22 cellular contexts compared by ENCODE assay signal in the genomic region with DNA sequence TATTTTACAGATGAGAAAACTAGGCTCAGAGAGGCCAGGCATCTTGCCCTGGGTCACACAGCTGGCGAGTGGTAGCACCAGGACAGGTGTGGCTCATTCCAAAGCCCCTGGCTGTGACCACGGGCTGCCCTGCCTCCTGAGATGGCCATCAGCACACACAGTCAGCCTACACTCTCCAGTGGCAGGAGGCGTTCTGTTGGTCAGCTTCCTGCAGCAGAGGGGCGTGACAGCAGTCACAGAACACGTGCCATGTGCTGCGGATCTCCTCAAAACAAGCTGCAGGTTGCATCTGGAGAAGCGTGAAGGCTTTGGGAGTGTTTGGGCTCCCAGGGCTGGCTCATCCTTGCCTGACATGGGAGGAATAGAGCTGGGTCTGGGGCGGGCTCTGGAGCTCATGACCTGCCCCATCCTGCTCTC. TPM values are rescaled to one million over a fixed set of nuclear protein-coding genes. Genes with fewer than 3 reads are reported as not detected.
A peak's percentile ranks its signal among the peaks of the same experiment; 100 is the strongest.
DNase-seq lines count a peak whose midpoint lies in the region; ATAC-seq, FAIRE-seq and TF ChIP-seq lines count a peak whose summit lies in the region.
"Had no signal": no experiment of that assay in that cellular context is flagged by ENCODE, and none has a peak within 500 bp of the region (broad histone marks: within the 10 kb centered on the region; RNA-seq: fewer than 3 reads in every experiment).

No MANE protein-coding gene starts in this region.

- H3K4me3 ChIP-seq in mesenchymal stem cell (ENCODE audit: insufficient read depth in 1 of 2, low read depth in 1 of 2, low read length in 2 of 2) (no peak overlapping the region), skeletal muscle tissue (ENCODE audit: low read length in 3 of 3) (no peak overlapping the region), hepatocyte (no peak overlapping the region)
- H3K4me3 ChIP-seq: GM23248, SJCRH30 had no signal

- H2AFZ ChIP-seq in mesenchymal stem cell (ENCODE audit: low read depth, low read length) (no peak overlapping the region), hepatocyte (no peak overlapping the region)
- H2AFZ ChIP-seq: GM23248 had no signal

- H2AK5ac ChIP-seq in mesenchymal stem cell (ENCODE audit: low read length, severe bottlenecking) = no peak overlapping the region

- no peak overlapping the region for H3K9ac ChIP-seq in mesenchymal stem cell (ENCODE audit: low read length)
- H3K9ac ChIP-seq in skeletal muscle tissue (ENCODE audit: low read depth in 1 of 3, low read length in 3 of 3) = no peak overlapping the region
- H3K9ac ChIP-seq: GM23248 had no signal

- no peak for DNase-seq in GM12891 (ENCODE audit: insufficient read length, low spot score)
- DNase-seq in RWPE1 (ENCODE audit: low spot score) = no peak
- no peak for DNase-seq in mesenchymal stem cell
- no peak for DNase-seq in NCI-H2171 (lab: John Stamatoyannopoulos, UW)
- no peak for DNase-seq in OCI-M2 (lab: John Stamatoyannopoulos, UW; ENCODE audit: unreplicated experiment)
- no peak for DNase-seq in hepatocyte (ENCODE audit: low spot score)
- DNase-seq: BE2C; Caco-2; CD4-positive, alpha-beta T cell; DMS 273 treated with DMSO at 0.1 percent for 48 hours; DMS79 treated with DMSO at 0.1 percent for 48 hours; GM23248; HCEC 1CT; KG1; NCI-H1092 treated with DMSO at 0.1 percent for 48 hours; NCI-H1436 treated with DMSO at 0.1 percent for 48 hours; NCI-H1930; NCI-H2227 treated with DMSO at 0.1 percent for 48 hours; NCI-H748 treated with DMSO at 0.1 percent for 48 hours; SJCRH30 had no signal

- peaks cover 7 to 21% of the 10 kb centered on the region in 2 experiments for H3K27me3 ChIP-seq in mesenchymal stem cell (ENCODE audit: control insufficient read depth in 1 of 2, insufficient read depth in 1 of 2, low read length in 2 of 2)
- H3K27me3 ChIP-seq in skeletal muscle tissue (ENCODE audit: control insufficient read depth in 3 of 3, insufficient read depth in 3 of 3, low read length in 3 of 3) = peaks cover 0 to 3% (median 0%) of the 10 kb centered on the region in 3 donors
- no peaks in the 10 kb centered on the region for H3K27me3 ChIP-seq in hepatocyte
- H3K27me3 ChIP-seq: BE2C, SJCRH30 had no signal

- H3K79me2 ChIP-seq in hepatocyte = no peaks in the 10 kb centered on the region

- H2BK5ac ChIP-seq in mesenchymal stem cell (ENCODE audit: low read depth, low read length, poor library complexity, severe bottlenecking) = no peak overlapping the region

- TF ChIP-seq CTCF in RWPE1 (conservative IDR thresholded peaks at IDR 0.05; ENCODE audit: low read depth) = no peak
- TF ChIP-seq CTCF in hepatocyte (IDR thresholded peaks at IDR 0.05; ENCODE audit: poor library complexity) = no peak

- peak overlapping the region; percentile 42 for H4K8ac ChIP-seq in mesenchymal stem cell (ENCODE audit: low read length)

- peak overlapping the region; percentile 33 for H2BK15ac ChIP-seq in mesenchymal stem cell (ENCODE audit: low read depth, poor library complexity, severe bottlenecking)

- CTCF ChIA-PET in RWPE1 (lab: Yijun Ruan, JAX) = no interaction called here

- no peaks in the 10 kb centered on the region for H4K20me1 ChIP-seq in hepatocyte (ENCODE audit: insufficient read depth, poor library complexity, severe bottlenecking)

- WGBS in mesenchymal stem cell = 60% methylated on average over 8 of the region's 8 CpGs
- 84% methylated on average over 8 of the region's 8 CpGs for WGBS in hepatocyte (ENCODE audit: low lambda C conversion rate, missing lambda C conversion rate)

- no peak overlapping the region for H3K14ac ChIP-seq in mesenchymal stem cell (ENCODE audit: low read length in 2 of 2)

- no peak for TF ChIP-seq POLR2A in GM12891 (IDR thresholded peaks at IDR 0.05; ENCODE audit: low read depth, low read length)

- no peaks in the 10 kb centered on the region for H3K9me2 ChIP-seq in hepatocyte (replicated peaks; ENCODE audit: insufficient read depth)

- ATAC-seq in HG02759 (IDR thresholded peaks at IDR 0.05; ENCODE audit: unreplicated experiment) = no peak

- H3K36me3 ChIP-seq in mesenchymal stem cell (ENCODE audit: control insufficient read depth in 1 of 2, insufficient read depth in 2 of 2, low read depth in 1 of 2, low read length in 2 of 2) (no peaks in the 10 kb centered on the region), skeletal muscle tissue (ENCODE audit: control insufficient read depth in 3 of 3, insufficient read depth in 3 of 3, low read length in 3 of 3) (no peaks in the 10 kb centered on the region), hepatocyte (replicated peaks; ENCODE audit: insufficient read depth, low read depth) (no peaks in the 10 kb centered on the region)
- H3K36me3 ChIP-seq: BE2C, SJCRH30 had no signal

- H3K4ac ChIP-seq in mesenchymal stem cell (ENCODE audit: low read depth in 1 of 2, low read length in 2 of 2) = no peak overlapping the region

- no peaks in the 10 kb centered on the region for H3K9me3 ChIP-seq in mesenchymal stem cell (ENCODE audit: control insufficient read depth, low read length)
- no peaks in the 10 kb centered on the region for H3K9me3 ChIP-seq in skeletal muscle tissue (ENCODE audit: control insufficient read depth in 3 of 3, low read length in 3 of 3)
- H3K9me3 ChIP-seq in hepatocyte (ENCODE audit: low read depth) = no peaks in the 10 kb centered on the region
- H3K9me3 ChIP-seq: BE2C, Caco-2, SJCRH30 had no signal

- POLR2A ChIA-PET in RWPE1 (lab: Yijun Ruan, JAX; ENCODE audit: low non-redundant PET) = no interaction called here

- peak; percentile 16 for FAIRE-seq in GM12891 (lab: Jason Lieb, UNC)

- H3K4me1 ChIP-seq in mesenchymal stem cell (ENCODE audit: control insufficient read depth, insufficient read depth, low read depth, low read length) (no peaks in the 10 kb centered on the region), skeletal muscle tissue (ENCODE audit: control insufficient read depth in 3 of 3, insufficient read depth in 3 of 3, low read length in 3 of 3) (peaks cover 13 to 30% (median 28%) of the 10 kb centered on the region in 3 donors), hepatocyte (ENCODE audit: insufficient read depth) (peaks cover 33% of the 10 kb centered on the region)
- H3K4me1 ChIP-seq: BE2C had no signal

- H3K4me2 ChIP-seq in mesenchymal stem cell (ENCODE audit: low read length, poor library complexity, severe bottlenecking) (no peak overlapping the region), hepatocyte (no peak overlapping the region)

- peak overlapping the region; percentile 55 for H4K91ac ChIP-seq in mesenchymal stem cell (ENCODE audit: low read length)

- H2BK12ac ChIP-seq in mesenchymal stem cell (ENCODE audit: low read length in 2 of 2) = no peak overlapping the region

- H3K23ac ChIP-seq in mesenchymal stem cell (ENCODE audit: low read length in 2 of 2) = no peak overlapping the region

- H3K79me1 ChIP-seq in mesenchymal stem cell (replicated peaks; ENCODE audit: low read length, poor library complexity, severe bottlenecking) = no peaks in the 10 kb centered on the region

- peak overlapping the region in 1 of 2 experiments; percentile 28 for H3K18ac ChIP-seq in mesenchymal stem cell (ENCODE audit: low read depth in 1 of 2, low read length in 2 of 2)

- H3K27ac ChIP-seq in RWPE1 (peak overlapping the region; percentile 18; the same call in 1 of the 2 replicates), mesenchymal stem cell (ENCODE audit: low read length, poor library complexity, severe bottlenecking) (no peak overlapping the region), skeletal muscle tissue (ENCODE audit: low read depth, low read length) (peak overlapping the region; percentile 38), hepatocyte (no peak overlapping the region)
- H3K27ac ChIP-seq: GM23248, SJCRH30 had no signal

- H2BK120ac ChIP-seq in mesenchymal stem cell (ENCODE audit: low read depth, low read length) = no peak overlapping the region

TF ChIP-seq in GM12891, 5 proteins besides CTCF, POLR2A, EP300 and RAD21:
- TF ChIP-seq POU2F2 (IDR thresholded peaks at IDR 0.05; ENCODE audit: low read depth, low read length) = no peak
- TF ChIP-seq TAF1 (IDR thresholded peaks at IDR 0.05; ENCODE audit: low read depth, low read length) = no peak
- no peak for TF ChIP-seq SPI1 (IDR thresholded peaks at IDR 0.05; ENCODE audit: low read depth, low read length)
- TF ChIP-seq PAX5 (IDR thresholded peaks at IDR 0.05; ENCODE audit: insufficient read depth, low read length, severe bottlenecking) = no peak
- TF ChIP-seq POLR2AphosphoS5 (IDR thresholded peaks at IDR 0.05; ENCODE audit: low read depth, low read length) = no peak

RNA-seq across cellular contexts. Expression of gene MAGEF1, which starts 43.5 kb away (rescaled TPM):
- 22.3 TPM for polyA plus RNA-seq in GM12891 (2012; ENCODE audit: low read depth, missing spikeins)
- 21.2 TPM for polyA plus RNA-seq in mesenchymal stem cell (2013, experiment 1 of 2)
- 22.4 TPM for polyA plus RNA-seq in mesenchymal stem cell (2013, experiment 2 of 2)
- total RNA-seq in skeletal muscle tissue (36.0 TPM), hepatocyte (57.6 and 66.5 TPM in 2 replicates)
- polyA plus RNA-seq in hepatocyte = 74.4 and 74.9 TPM in 2 replicates

RNA-seq across cellular contexts. Expression of gene VPS8, which starts 56.6 kb away (rescaled TPM):
- polyA plus RNA-seq in GM12891 (2012; ENCODE audit: low read depth, missing spikeins) = 10.3 TPM
- polyA plus RNA-seq in mesenchymal stem cell (2013, experiment 1 of 2) = 13.9 TPM
- 15.3 TPM for polyA plus RNA-seq in mesenchymal stem cell (2013, experiment 2 of 2)
- total RNA-seq in skeletal muscle tissue (316 TPM), hepatocyte (61.9 and 62.4 TPM in 2 replicates)
- 20.5 and 24.9 TPM in 2 replicates for polyA plus RNA-seq in hepatocyte

Comparison
In these comparisons a context has a peak if more than half of its experiments do, and no peak if none do; other contexts are left out.
1. H3K27ac ChIP-seq: peak in RWPE1 (single experiment) and skeletal muscle tissue (single experiment); none in mesenchymal stem cell (single experiment) and hepatocyte (single experiment).